Comparison of ENCODE assay signal across 12 cellular contexts in the genomic region with DNA sequence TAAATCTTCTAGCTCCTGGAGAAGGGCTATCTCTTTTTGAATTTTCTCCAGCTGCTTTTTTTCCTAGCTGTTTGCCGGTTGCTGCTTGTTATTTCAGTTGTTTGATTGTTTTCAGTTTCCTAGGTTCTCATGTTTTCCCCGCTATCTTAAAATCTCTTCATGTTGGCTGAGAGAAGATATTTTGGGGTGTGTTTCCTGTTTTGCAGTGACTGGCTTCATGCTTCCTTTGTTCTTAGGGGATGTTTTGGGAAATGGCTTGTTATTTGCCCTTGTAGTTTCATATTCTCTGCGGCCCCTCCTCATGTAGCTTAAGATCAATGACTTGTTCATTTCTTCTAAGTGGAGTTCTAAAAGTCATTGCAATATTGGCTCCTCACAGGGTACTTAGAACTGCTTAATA. TPM values are rescaled to one million over a fixed set of nuclear protein-coding genes. Genes with fewer than 3 reads are reported as not detected.
DNase-seq lines count a peak whose midpoint lies in the region; ATAC-seq and TF ChIP-seq lines count a peak whose summit lies in the region.
"Not testable (repeated sequence)": the region's sequence is repeated elsewhere in the genome, so short reads cannot be mapped to it uniquely, and the experiment has no call there.
"Had no signal": no experiment of that assay in that cellular context is flagged by ENCODE, and none has a peak within 500 bp of the region (broad histone marks: within the 10 kb centered on the region; RNA-seq: fewer than 3 reads in every experiment).

No MANE protein-coding gene starts in this region.

- not testable (repeated sequence) for H2AFZ ChIP-seq in GM23338

- not testable (repeated sequence) for H3K9me2 ChIP-seq in GM23338 (ENCODE audit: insufficient read depth)

- 0 out of 2 replicates have a peak overlapping the region, but pooled peaks have one; percentile 12 for H3K27ac Mint-ChIP-seq in GM23338
- peak overlapping the region; percentile 100 for H3K27ac Mint-ChIP-seq in activated CD4-positive, alpha-beta T cell treated with anti-CD3 and anti-CD28 coated beads, Interleukin-2, amount 10 ng/mL, durations not matched to agents 24 days and 14 days
- peak overlapping the region; percentile 95 for H3K27ac Mint-ChIP-seq in activated naive CD4-positive, alpha-beta T cell treated with anti-CD3 and anti-CD28 coated beads, Interleukin-2, amount 50 U/mL, for 24 hours

- not testable (repeated sequence) for H3K9me3 Mint-ChIP-seq in GM23338; activated CD4-positive, alpha-beta T cell treated with anti-CD3 and anti-CD28 coated beads, Interleukin-2, amount 10 ng/mL, durations not matched to agents 24 days and 14 days; activated naive CD4-positive, alpha-beta T cell treated with anti-CD3 and anti-CD28 coated beads, Interleukin-2, amount 50 U/mL, for 24 hours

- intact Hi-C loops in activated CD4-positive, alpha-beta T cell treated with anti-CD3 and anti-CD28 coated beads, Interleukin-2, amount 10 ng/mL, durations not matched to agents 24 days and 14 days (cut with micrococcal nuclease); left ventricle myocardium inferior (cut with micrococcal nuclease): not testable (repeated sequence)

- not testable (repeated sequence) for H3K9me3 ChIP-seq in left ventricle myocardium inferior (replicated peaks); mucosa of rectum (ENCODE audit: control insufficient read depth in 2 of 2, low read length in 2 of 2)

- not testable (repeated sequence) for H4K20me1 ChIP-seq in GM23338 (replicated peaks; ENCODE audit: insufficient read depth)

- not testable (repeated sequence) for H3K27me3 ChIP-seq in GM23338 (ENCODE audit: insufficient read depth); left ventricle myocardium inferior (ENCODE audit: low read depth); mucosa of rectum (ENCODE audit: control insufficient read depth in 2 of 2, insufficient read depth in 2 of 2, low read length in 2 of 2)

- H3K4me3 ChIP-seq in GM23338; mucosa of rectum (ENCODE audit: low read length in 2 of 2); skin epidermis: not testable (repeated sequence)
- H3K4me3 ChIP-seq in left ventricle myocardium inferior, result peak overlapping the region; percentile 42

- H3K79me2 ChIP-seq in GM23338 (replicated peaks; ENCODE audit: insufficient read depth), result not testable (repeated sequence)

- not testable (repeated sequence) for ATAC-seq in GM23338

- H3F3A ChIP-seq in GM23338 (replicated peaks; ENCODE audit: low read depth), result not testable (repeated sequence)

- TF ChIP-seq CTCF in GM23338 (conservative IDR thresholded peaks at IDR 0.05; ENCODE audit: low read depth in 2 of 2); left ventricle myocardium inferior (IDR thresholded peaks at IDR 0.05; ENCODE audit: borderline replicate concordance): not testable (repeated sequence)

- not testable (repeated sequence) for H3K9ac ChIP-seq in mucosa of rectum (ENCODE audit: low read depth in 1 of 2, low read length in 2 of 2)

- H3K27ac ChIP-seq in GM23338 (ENCODE audit: low read depth), result not testable (repeated sequence)
- peak overlapping the region; percentile 84 for H3K27ac ChIP-seq in left ventricle myocardium inferior (replicated peaks)
- H3K27ac ChIP-seq in mucosa of rectum (ENCODE audit: low read depth in 2 of 2, low read length in 2 of 2), result peak overlapping the region; percentile 29 to 32
- peak overlapping the region in 16 of 21 experiments; percentile 19 to 87 (median 58) for H3K27ac ChIP-seq in skin epidermis

- not testable (repeated sequence) for H3K4me3 Mint-ChIP-seq in GM23338
- peak overlapping the region; percentile 83 for H3K4me3 Mint-ChIP-seq in activated CD4-positive, alpha-beta T cell treated with anti-CD3 and anti-CD28 coated beads, Interleukin-2, amount 10 ng/mL, durations not matched to agents 24 days and 14 days
- peak overlapping the region; percentile 83 for H3K4me3 Mint-ChIP-seq in activated naive CD4-positive, alpha-beta T cell treated with anti-CD3 and anti-CD28 coated beads, Interleukin-2, amount 50 U/mL, for 24 hours

- H3K4me1 ChIP-seq in GM23338 (ENCODE audit: insufficient read depth); mucosa of rectum (ENCODE audit: control insufficient read depth in 2 of 2, insufficient read depth in 2 of 2, low read length in 2 of 2): not testable (repeated sequence)
- H3K4me1 ChIP-seq in left ventricle myocardium inferior, result peaks cover 33% of the 10 kb centered on the region

- not testable (repeated sequence) for H3K4me1 Mint-ChIP-seq in GM23338
- peaks cover 72% of the 10 kb centered on the region for H3K4me1 Mint-ChIP-seq in activated CD4-positive, alpha-beta T cell treated with anti-CD3 and anti-CD28 coated beads, Interleukin-2, amount 10 ng/mL, durations not matched to agents 24 days and 14 days
- H3K4me1 Mint-ChIP-seq in activated naive CD4-positive, alpha-beta T cell treated with anti-CD3 and anti-CD28 coated beads, Interleukin-2, amount 50 U/mL, for 24 hours, result peaks cover 95% of the 10 kb centered on the region

- not testable (repeated sequence) for H3K36me3 Mint-ChIP-seq in GM23338 (ENCODE audit: low read depth)
- peaks cover 20% of the 10 kb centered on the region for H3K36me3 Mint-ChIP-seq in activated CD4-positive, alpha-beta T cell treated with anti-CD3 and anti-CD28 coated beads, Interleukin-2, amount 10 ng/mL, durations not matched to agents 24 days and 14 days (ENCODE audit: low read depth)
- peaks cover 13% of the 10 kb centered on the region for H3K36me3 Mint-ChIP-seq in activated naive CD4-positive, alpha-beta T cell treated with anti-CD3 and anti-CD28 coated beads, Interleukin-2, amount 50 U/mL, for 24 hours

- H3K36me3 ChIP-seq in GM23338 (ENCODE audit: insufficient read depth); left ventricle myocardium inferior; mucosa of rectum (ENCODE audit: control insufficient read depth in 2 of 2, insufficient read depth in 2 of 2, low read length in 2 of 2): not testable (repeated sequence)

- DNase-seq in GM23338 (ENCODE audit: low spot score); left ventricle myocardium inferior: not testable (repeated sequence)
- DNase-seq in activated CD4-positive, alpha-beta T cell treated with anti-CD3 and anti-CD28 coated beads, Interleukin-2, amount 10 ng/mL, durations not matched to agents 24 days and 14 days, result peak; percentile 84
- peak; percentile 31 for DNase-seq in effector CD4-positive, alpha-beta T cell

- not testable (repeated sequence) for H3K27me3 Mint-ChIP-seq in GM23338 (ENCODE audit: insufficient read depth, low read depth, poor library complexity); activated CD4-positive, alpha-beta T cell treated with anti-CD3 and anti-CD28 coated beads, Interleukin-2, amount 10 ng/mL, durations not matched to agents 24 days and 14 days; activated naive CD4-positive, alpha-beta T cell treated with anti-CD3 and anti-CD28 coated beads, Interleukin-2, amount 50 U/mL, for 24 hours

- H3K4me2 ChIP-seq in GM23338, result not testable (repeated sequence)

RNA-seq across cellular contexts. Expression of gene GIMAP7, which starts 30.6 kb away (rescaled TPM):
- not detected in 2 replicates for total RNA-seq in GM23338 (2014; rRNA removed; shearing (Covaris generic))
- polyA plus RNA-seq in GM23338 (2016; fragmentation: Nextera tagmentation; extraction: Ambion mirVana), result not detected in 2 replicates
- total RNA-seq in activated CD4-positive, alpha-beta T cell treated with anti-CD3 and anti-CD28 coated beads, Interleukin-2, amount 10 ng/mL, durations not matched to agents 24 days and 14 days, result 40.5 and 45.0 TPM in 2 replicates
- total RNA-seq in left ventricle myocardium inferior, result 16.8 TPM
- total RNA-seq: Calu3, HepG2, MCF 10A, osteocyte, PC-9 had no signal
- polyA plus RNA-seq: HepG2 had no signal

RNA-seq across cellular contexts. Expression of gene GIMAP8, which starts 33.6 kb away (rescaled TPM):
- total RNA-seq in GM23338 (2014; rRNA removed; shearing (Covaris generic)), result not detected in 2 replicates
- 0.06 TPM in 1 of 2 replicates, not detected in the other for polyA plus RNA-seq in GM23338 (2016; fragmentation: Nextera tagmentation; extraction: Ambion mirVana)
- total RNA-seq in activated CD4-positive, alpha-beta T cell treated with anti-CD3 and anti-CD28 coated beads, Interleukin-2, amount 10 ng/mL, durations not matched to agents 24 days and 14 days, result 7.9 and 8.5 TPM in 2 replicates
- 11.0 TPM for total RNA-seq in left ventricle myocardium inferior
- total RNA-seq: Calu3, HepG2, MCF 10A, osteocyte, PC-9 had no signal
- polyA plus RNA-seq: HepG2 had no signal

Comparison
In these comparisons a context has a peak if more than half of its experiments do, and no peak if none do; other contexts are left out.
1. H3K27ac Mint-ChIP-seq: peak in every context shown above with its lines; median percentile 100 in activated CD4-positive, alpha-beta T cell treated with anti-CD3 and anti-CD28 coated beads, Interleukin-2, amount 10 ng/mL, durations not matched to agents 24 days and 14 days; 95 in activated naive CD4-positive, alpha-beta T cell treated with anti-CD3 and anti-CD28 coated beads, Interleukin-2, amount 50 U/mL, for 24 hours; 12 in GM23338.
2. RNA of gene GIMAP7, which starts 30.6 kb away (total RNA-seq): 40.5 to 45.0 TPM in activated CD4-positive, alpha-beta T cell treated with anti-CD3 and anti-CD28 coated beads, Interleukin-2, amount 10 ng/mL, durations not matched to agents 24 days and 14 days and 16.8 TPM in left ventricle myocardium inferior (single experiment); not detected in GM23338; every median in the first group is over 10 times any median in the second.